In the genomic region with DNA sequence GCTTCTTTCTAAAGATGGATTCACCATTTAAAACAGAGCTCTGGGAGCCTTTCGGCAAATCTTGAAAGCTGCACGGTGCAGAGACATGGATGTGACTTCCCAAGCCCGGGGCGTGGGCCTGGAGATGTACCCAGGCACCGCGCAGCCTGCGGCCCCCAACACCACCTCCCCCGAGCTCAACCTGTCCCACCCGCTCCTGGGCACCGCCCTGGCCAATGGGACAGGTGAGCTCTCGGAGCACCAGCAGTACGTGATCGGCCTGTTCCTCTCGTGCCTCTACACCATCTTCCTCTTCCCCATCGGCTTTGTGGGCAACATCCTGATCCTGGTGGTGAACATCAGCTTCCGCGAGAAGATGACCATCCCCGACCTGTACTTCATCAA, we compare ENCODE assay signal across 1 cellular context.
TF ChIP-seq lines count a peak whose summit lies in the region.

No MANE protein-coding gene starts in this region.

TF ChIP-seq in HepG2, 621 proteins besides CTCF, POLR2A, EP300 and RAD21:
- TF ChIP-seq POLR2G (IDR thresholded peaks at IDR 0.05; ENCODE audit: low read depth, low read length) (peak; percentile 2; the same call in 1 of the 2 replicates), RAD51 (IDR thresholded peaks at IDR 0.05; ENCODE audit: borderline replicate concordance) (no peak), KLF13 (CRISPR knock-in tag; IDR thresholded peaks at IDR 0.05) (0 out of 2 replicates have a peak, but pooled peaks have one; percentile 0)
